Comparison of ENCODE assay signal across 1 cellular context in genomic region chr15:74763416-74763815, GRCh38.
TF ChIP-seq lines count a peak whose summit lies in the region.

No MANE protein-coding gene starts in this region.

TF ChIP-seq in H1, 55 proteins besides CTCF, POLR2A, EP300 and RAD21:
- TF ChIP-seq SP2 (IDR thresholded peaks at IDR 0.05; ENCODE audit: low read length) (no peak), MAFK (IDR thresholded peaks at IDR 0.05; ENCODE audit: low read depth, low read length) (no peak), GTF2F1 (IDR thresholded peaks at IDR 0.05; ENCODE audit: borderline replicate concordance, low read depth, low read length) (no peak), CEBPB (IDR thresholded peaks at IDR 0.05; ENCODE audit: low read depth, low read length) (no peak), RBBP5 (IDR thresholded peaks at IDR 0.05; ENCODE audit: borderline replicate concordance, low read depth, low read length) (no peak), SUZ12 (IDR thresholded peaks at IDR 0.05; ENCODE audit: low read length) (no peak)
